In genomic region chr2:49186050-49186648, GRCh38 we compare ENCODE assay signal across 27 cellular contexts. TPM values are rescaled to one million over a fixed set of nuclear protein-coding genes. Genes with fewer than 3 reads are reported as not detected.
A peak's percentile ranks its signal among the peaks of the same experiment; 100 is the strongest.
DNase-seq lines count a peak whose midpoint lies in the region; ATAC-seq, FAIRE-seq and TF ChIP-seq lines count a peak whose summit lies in the region.
"Had no signal": no experiment of that assay in that cellular context is flagged by ENCODE, and none has a peak within 500 bp of the region (broad histone marks: within the 10 kb centered on the region; RNA-seq: fewer than 3 reads in every experiment).

No MANE protein-coding gene starts in this region.

- H4K20me1 ChIP-seq in PC-9 (ENCODE audit: insufficient read depth), result no peaks in the 10 kb centered on the region
- H4K20me1 ChIP-seq in HepG2 (ENCODE audit: insufficient read depth, low read length), result no peaks in the 10 kb centered on the region
- H4K20me1 ChIP-seq: BLaER1 had no signal

- H3K27ac ChIP-seq in PC-9 (no peak overlapping the region), HepG2 (ENCODE audit: extremely low read length, insufficient read depth, low read length) (no peak overlapping the region), right atrium auricular region (no peak overlapping the region)
- H3K27ac ChIP-seq: 22Rv1, BLaER1 had no signal

- no peak for FAIRE-seq in HepG2 (lab: Jason Lieb, UNC)
- FAIRE-seq: G401.6, GM12891, GM19239 had no signal

- no peak for ATAC-seq in HepG2

- DNase-seq in DMS53 (lab: John Stamatoyannopoulos, UW) (peak; percentile 12), DMS53 treated with DMSO at 0.1 percent for 48 hours (lab: John Stamatoyannopoulos, UW; ENCODE audit: unreplicated experiment) (no peak), PC-9 (no peak), HepG2 (ENCODE audit: low spot score) (no peak), DMS153 treated with DMSO at 0.1 percent for 48 hours (lab: John Stamatoyannopoulos, UW; ENCODE audit: unreplicated experiment) (no peak), right atrium auricular region (ENCODE audit: low spot score) (no peak)
- DNase-seq in activated T-helper 1 cell treated with anti-CD3 and anti-CD28 coated beads, Interleukin-12 subunit alpha, Interleukin-12 subunit beta, Interleukin-2, Interleukin-4 antibody, amounts not matched to agents 30 ng/mL and 10 ng/mL and 1 ng/mL, durations not matched to agents 14 hours and 24 hours and 36 hours (ENCODE audit: low spot score), result no peak
- DNase-seq: ACHN; BE2C; C1 segment of cervical spinal cord; CD4-positive, alpha-beta memory T cell; CD4-positive, CD25-positive, alpha-beta regulatory T cell; CD8-positive, alpha-beta memory T cell; COR-L47; DMS 273 treated with DMSO at 0.1 percent for 48 hours; DMS153; DMS79 treated with DMSO at 0.1 percent for 48 hours; GF-D8 had no signal

- H3K36me3 ChIP-seq in PC-9 (ENCODE audit: low read depth) (no peaks in the 10 kb centered on the region), HepG2 (replicated peaks in 1 of 2; ENCODE audit: control insufficient read depth in 1 of 2, insufficient read depth in 2 of 2, low read length in 2 of 2) (no peaks in the 10 kb centered on the region), right atrium auricular region (no peaks in the 10 kb centered on the region)
- H3K36me3 ChIP-seq: BE2C, BLaER1 had no signal

- no peaks in the 10 kb centered on the region for H3F3A ChIP-seq in PC-9 (ENCODE audit: insufficient read depth, low read depth)

- H2AFZ ChIP-seq in PC-9 (peak overlapping the region; percentile 10; the same call in 1 of the 2 replicates), HepG2 (ENCODE audit: low read length) (no peak overlapping the region)

- BruUV-seq in PC-9 (replicated peaks; lab: Mats Ljungman, UMichigan), result no TSS peak
- BruUV-seq in HepG2 (replicated peaks; lab: Mats Ljungman, UMichigan), result no TSS peak

- TF ChIP-seq CTCF in PC-9 (conservative IDR thresholded peaks at IDR 0.05) (no peak), HepG2 (CRISPR knock-in tag; IDR thresholded peaks at IDR 0.05) (no peak), right atrium auricular region (IDR thresholded peaks at IDR 0.05) (no peak)

- in situ Hi-C loops in HepG2 (cut with HindIII; ENCODE audit: extremely low pct_ligation_motif_present, low pct_unique_long_range_greater_than_20kb), result no loop called here

- CTCF ChIA-PET in PC-9 (lab: Charles Lee), result no interaction called here
- CTCF ChIA-PET in HepG2 (lab: Yijun Ruan, JAX; ENCODE audit: low intra/inter-chr PET ratio, low total read pairs), result no interaction called here

- H3K4me2 ChIP-seq in PC-9 (no peak overlapping the region), HepG2 (ENCODE audit: low read depth, low read length) (no peak overlapping the region)
- H3K4me2 ChIP-seq: BLaER1 had no signal

- WGBS in HepG2 (ENCODE audit: low lambda C conversion rate), result 16% methylated on average over 10 of the region's 10 CpGs

- no peak overlapping the region for H3K4me3 Mint-ChIP-seq in activated T-helper 1 cell treated with anti-CD3 and anti-CD28 coated beads, Interleukin-12 subunit alpha, Interleukin-12 subunit beta, Interleukin-2, Interleukin-4 antibody, amounts not matched to agents 30 ng/mL and 10 ng/mL and 1 ng/mL, durations not matched to agents 14 hours and 24 hours and 36 hours
- H3K4me3 Mint-ChIP-seq: CD14-positive monocyte; CD4-positive, alpha-beta memory T cell; CD4-positive, CD25-positive, alpha-beta regulatory T cell; CD8-positive, alpha-beta memory T cell had no signal

- no peaks in the 10 kb centered on the region for H3K27me3 Mint-ChIP-seq in activated T-helper 1 cell treated with anti-CD3 and anti-CD28 coated beads, Interleukin-12 subunit alpha, Interleukin-12 subunit beta, Interleukin-2, Interleukin-4 antibody, amounts not matched to agents 30 ng/mL and 10 ng/mL and 1 ng/mL, durations not matched to agents 14 hours and 24 hours and 36 hours (ENCODE audit: insufficient read depth)
- H3K27me3 Mint-ChIP-seq: CD4-positive, alpha-beta memory T cell had no signal

- H3K4me1 ChIP-seq in PC-9 (replicated peaks; ENCODE audit: insufficient read depth), result no peaks in the 10 kb centered on the region
- no peaks in the 10 kb centered on the region for H3K4me1 ChIP-seq in HepG2 (ENCODE audit: insufficient read depth, low read length)
- no peaks in the 10 kb centered on the region for H3K4me1 ChIP-seq in right atrium auricular region
- H3K4me1 ChIP-seq: BE2C, BLaER1 had no signal

- H3K27ac Mint-ChIP-seq in activated T-helper 1 cell treated with anti-CD3 and anti-CD28 coated beads, Interleukin-12 subunit alpha, Interleukin-12 subunit beta, Interleukin-2, Interleukin-4 antibody, amounts not matched to agents 30 ng/mL and 10 ng/mL and 1 ng/mL, durations not matched to agents 14 hours and 24 hours and 36 hours, result no peak overlapping the region
- H3K27ac Mint-ChIP-seq: CD14-positive monocyte; CD4-positive, CD25-positive, alpha-beta regulatory T cell; CD8-positive, alpha-beta memory T cell had no signal

- no peaks in the 10 kb centered on the region for H3K36me3 Mint-ChIP-seq in activated T-helper 1 cell treated with anti-CD3 and anti-CD28 coated beads, Interleukin-12 subunit alpha, Interleukin-12 subunit beta, Interleukin-2, Interleukin-4 antibody, amounts not matched to agents 30 ng/mL and 10 ng/mL and 1 ng/mL, durations not matched to agents 14 hours and 24 hours and 36 hours (ENCODE audit: low read depth)
- H3K36me3 Mint-ChIP-seq: CD14-positive monocyte; CD4-positive, alpha-beta memory T cell; CD4-positive, CD25-positive, alpha-beta regulatory T cell; CD8-positive, alpha-beta memory T cell had no signal

- H3K4me3 ChIP-seq in PC-9, result no peak overlapping the region
- no peak overlapping the region for H3K4me3 ChIP-seq in HepG2 (replicated peaks in 1 of 3; ENCODE audit: insufficient read depth in 1 of 3, low read depth in 2 of 3, low read length in 3 of 3)
- H3K4me3 ChIP-seq in right atrium auricular region, result no peak overlapping the region
- H3K4me3 ChIP-seq: BLaER1 had no signal

- no peak for TF ChIP-seq POLR2A in HepG2 (IDR thresholded peaks at IDR 0.05; ENCODE audit: insufficient read depth in 1 of 2, low read depth in 2 of 2, low read length in 2 of 2)

- H3K9me3 ChIP-seq in PC-9 (ENCODE audit: insufficient read depth, low read depth), result no peaks in the 10 kb centered on the region
- H3K9me3 ChIP-seq in HepG2 (ENCODE audit: low read length), result no peaks in the 10 kb centered on the region
- no peaks in the 10 kb centered on the region for H3K9me3 ChIP-seq in right atrium auricular region
- H3K9me3 ChIP-seq: BE2C had no signal

- TF ChIP-seq RAD21 in HepG2 (CRISPR knock-in tag; IDR thresholded peaks at IDR 0.05), result no peak

- no peaks in the 10 kb centered on the region for H3K9me3 Mint-ChIP-seq in activated T-helper 1 cell treated with anti-CD3 and anti-CD28 coated beads, Interleukin-12 subunit alpha, Interleukin-12 subunit beta, Interleukin-2, Interleukin-4 antibody, amounts not matched to agents 30 ng/mL and 10 ng/mL and 1 ng/mL, durations not matched to agents 14 hours and 24 hours and 36 hours

- no peak overlapping the region for H3K9ac ChIP-seq in HepG2 (ENCODE audit: insufficient read depth, low read depth, low read length)
- H3K9ac ChIP-seq: BLaER1 had no signal

- intact Hi-C loops in PC-9 (cut with micrococcal nuclease; ENCODE audit: unreplicated experiment) (no loop called here), HepG2 (cut with micrococcal nuclease; ENCODE audit: unreplicated experiment) (no loop called here)
- intact Hi-C loops in activated T-helper 1 cell treated with anti-CD3 and anti-CD28 coated beads, Interleukin-12 subunit alpha, Interleukin-12 subunit beta, Interleukin-2, Interleukin-4 antibody, amounts not matched to agents 30 ng/mL and 10 ng/mL and 1 ng/mL, durations not matched to agents 14 hours and 24 hours and 36 hours (cut with micrococcal nuclease), result no loop called here

- H3K4me1 Mint-ChIP-seq in activated T-helper 1 cell treated with anti-CD3 and anti-CD28 coated beads, Interleukin-12 subunit alpha, Interleukin-12 subunit beta, Interleukin-2, Interleukin-4 antibody, amounts not matched to agents 30 ng/mL and 10 ng/mL and 1 ng/mL, durations not matched to agents 14 hours and 24 hours and 36 hours (ENCODE audit: low read depth), result no peaks in the 10 kb centered on the region
- H3K4me1 Mint-ChIP-seq: CD14-positive monocyte; CD4-positive, alpha-beta memory T cell; CD4-positive, CD25-positive, alpha-beta regulatory T cell; CD8-positive, alpha-beta memory T cell had no signal

- TF ChIP-seq EP300 in HepG2 (IDR thresholded peaks at IDR 0.05; ENCODE audit: low read depth in 2 of 2, low read length in 2 of 2) (no peak), HepG2 (CRISPR knock-in tag; IDR thresholded peaks at IDR 0.05; ENCODE audit: borderline replicate concordance) (no peak)

- H3K27me3 ChIP-seq in PC-9 (ENCODE audit: insufficient read depth, low read depth) (no peaks in the 10 kb centered on the region), HepG2 (ENCODE audit: control insufficient read depth in 1 of 2, insufficient read depth in 2 of 2, low read length in 2 of 2) (no peaks in the 10 kb centered on the region), right atrium auricular region (no peaks in the 10 kb centered on the region)
- H3K27me3 ChIP-seq: BE2C, BLaER1 had no signal

- no peaks in the 10 kb centered on the region for H3K79me2 ChIP-seq in PC-9 (ENCODE audit: low read depth)
- H3K79me2 ChIP-seq in HepG2 (ENCODE audit: insufficient read depth, low read length), result no peaks in the 10 kb centered on the region

- POLR2A ChIA-PET in PC-9 (lab: Charles Lee; ENCODE audit: unreplicated experiment) (no interaction called here), HepG2 (lab: Yijun Ruan, JAX) (no interaction called here)

- H3K9me2 ChIP-seq in PC-9 (ENCODE audit: insufficient read depth), result no peaks in the 10 kb centered on the region

RNA-seq across cellular contexts. Expression of gene FSHR, which starts 31.8 kb away (rescaled TPM):
- total RNA-seq in PC-9 (2021), result not detected in 2 replicates
- total RNA-seq in HepG2 (2016; rRNA removed; fragmentation: Illumina TruSeq; extraction: Trizol), result not detected in 2 replicates
- total RNA-seq in HepG2 (2016; cell fraction: cytosol; rRNA removed; fragmentation: Illumina TruSeq; extraction: Trizol; ENCODE audit: low read depth), result not detected in 2 replicates
- not detected in 2 replicates for total RNA-seq in HepG2 (2016; cell fraction: insoluble cytoplasmic fraction; rRNA removed; fragmentation: Illumina TruSeq; extraction: Trizol)
- total RNA-seq in HepG2 (2016; cell fraction: membrane; rRNA removed; fragmentation: Illumina TruSeq; extraction: Trizol), result not detected in 2 replicates
- total RNA-seq in HepG2 (2016; cell fraction: nucleus; rRNA removed; fragmentation: Illumina TruSeq; extraction: Trizol), result not detected in 2 replicates
- polyA plus RNA-seq in HepG2 (2011; rRNA removed), result not detected in 2 replicates
- not detected in 2 replicates for polyA plus RNA-seq in HepG2 (2011; cell fraction: cytosol; rRNA removed)
- polyA plus RNA-seq in HepG2 (2011; cell fraction: nucleus; rRNA removed), result not detected in 2 replicates
- polyA plus RNA-seq in HepG2 (2012), result not detected in 2 replicates
- not detected in 2 replicates for polyA plus RNA-seq in HepG2 (2016; cell fraction: cytosol; fragmentation: Illumina TruSeq; extraction: Trizol; ENCODE audit: low read depth)
- polyA plus RNA-seq in HepG2 (2016; cell fraction: insoluble cytoplasmic fraction; fragmentation: Illumina TruSeq; extraction: Trizol; ENCODE audit: low read depth), result not detected in 2 replicates
- polyA plus RNA-seq in HepG2 (2016; cell fraction: membrane; fragmentation: Illumina TruSeq; extraction: Trizol; ENCODE audit: low read depth), result not detected in 2 replicates
- not detected in 2 replicates for polyA plus RNA-seq in HepG2 (2016; cell fraction: nucleus; fragmentation: Illumina TruSeq; extraction: Trizol; ENCODE audit: insufficient read depth, low read depth)
- polyA minus RNA-seq in HepG2 (2011; rRNA and poly(A)+ RNA removed; ENCODE audit: low replicate concordance), result not detected in 2 replicates
- polyA minus RNA-seq in HepG2 (2011; cell fraction: cytosol; rRNA and poly(A)+ RNA removed), result not detected in 2 replicates
- polyA minus RNA-seq in HepG2 (2011; cell fraction: nucleus; rRNA and poly(A)+ RNA removed), result not detected in 2 replicates
- total RNA-seq in activated T-helper 1 cell treated with anti-CD3 and anti-CD28 coated beads, Interleukin-12 subunit alpha, Interleukin-12 subunit beta, Interleukin-2, Interleukin-4 antibody, amounts not matched to agents 30 ng/mL and 10 ng/mL and 1 ng/mL, durations not matched to agents 14 hours and 24 hours and 36 hours, result not detected in 2 replicates
- 1 to 10 TPM in 1 of 2 donors, under 1 TPM in 1; 0.28 to 1.1 TPM for total RNA-seq in right atrium auricular region
- total RNA-seq: A172; A673; CD4-positive, alpha-beta memory T cell; CD4-positive, CD25-positive, alpha-beta regulatory T cell; CD8-positive, alpha-beta memory T cell had no signal
- polyA plus RNA-seq: AG04450; CD14-positive monocyte; CD4-positive, alpha-beta memory T cell; CD4-positive, CD25-positive, alpha-beta regulatory T cell; CD8-positive, alpha-beta memory T cell had no signal
